In the genomic region with DNA sequence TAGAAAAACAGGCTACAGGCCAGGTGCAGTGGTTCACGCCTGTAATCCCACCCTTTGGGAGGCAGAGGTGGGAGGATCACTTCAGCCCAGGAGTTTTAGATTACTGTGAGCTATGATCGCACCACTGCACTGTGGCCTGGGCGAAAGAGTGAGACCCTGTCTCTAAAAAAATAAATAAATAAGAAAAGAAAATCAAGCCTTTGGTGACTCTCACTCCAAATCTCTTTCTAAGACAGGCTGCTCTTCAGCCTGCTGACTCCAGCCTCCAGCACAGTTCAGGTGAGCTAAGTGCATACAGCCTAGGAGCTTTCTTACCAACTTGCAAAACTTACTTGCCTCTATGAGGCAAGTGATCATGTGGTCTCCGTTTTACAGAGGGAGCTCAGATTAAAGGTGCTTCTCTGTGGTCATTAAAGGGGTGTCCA, we compare ENCODE assay signal across 11 cellular contexts. TPM values are rescaled to one million over a fixed set of nuclear protein-coding genes. Genes with fewer than 3 reads are reported as not detected.
DNase-seq lines count a peak whose midpoint lies in the region; ATAC-seq, FAIRE-seq and TF ChIP-seq lines count a peak whose summit lies in the region.
"Had no signal": no experiment of that assay in that cellular context is flagged by ENCODE, and none has a peak within 500 bp of the region (broad histone marks: within the 10 kb centered on the region; RNA-seq: fewer than 3 reads in every experiment).

No MANE protein-coding gene starts in this region.

- H2AK5ac ChIP-seq in IMR-90 (ENCODE audit: low read depth, low read length), result peak overlapping the region; percentile 32

- H4K8ac ChIP-seq in IMR-90 (ENCODE audit: low read depth in 2 of 2, low read length in 2 of 2), result 0 out of 4 replicates have a peak overlapping the region, but pooled peaks of 1 of the 2 experiments have one; percentile 44

- no peak for FAIRE-seq in GM19239 (lab: Jason Lieb, UNC)
- FAIRE-seq: frontal cortex had no signal

- peak overlapping the region; percentile 78; the same call in 1 of the 2 replicates for H3K14ac ChIP-seq in IMR-90 (replicated peaks; ENCODE audit: low read depth, low read length)

- H2BK15ac ChIP-seq in IMR-90 (ENCODE audit: low read depth, low read length), result peak overlapping the region; percentile 35; the same call in 1 of the 3 replicates

- 0 out of 2 replicates have a peak overlapping the region, but pooled peaks have one; percentile 56 for H3K9ac ChIP-seq in IMR-90 (ENCODE audit: low read depth, low read length)
- peak overlapping the region; percentile 86 to 99 for H3K9ac ChIP-seq in colonic mucosa (ENCODE audit: low read depth in 2 of 2, low read length in 2 of 2)

- dilution Hi-C loops in IMR-90 (cut with HindIII; ENCODE audit: low sequenced_read_pairs, unreplicated experiment), result no loop called here

- no TSS peak for BruUV-seq in IMR-90 (replicated peaks; lab: Mats Ljungman, UMichigan)

- peak overlapping the region; percentile 82 for H3K4ac ChIP-seq in IMR-90 (ENCODE audit: low read depth, low read length)

- H2AFZ ChIP-seq in IMR-90 (replicated peaks; ENCODE audit: low read length, poor library complexity), result no peak overlapping the region

- no peak overlapping the region for H2BK5ac ChIP-seq in IMR-90 (ENCODE audit: low read depth, low read length, poor library complexity, severe bottlenecking)

- H3K27ac ChIP-seq in IMR-90 (ENCODE audit: insufficient read depth, low read length) (no peak overlapping the region), colonic mucosa (peak overlapping the region; percentile 69), left lung (peak overlapping the region in 1 of 2 donors; percentile 81), thoracic aorta (peak overlapping the region in 1 of 2 donors; percentile 49)

- H3K36me3 ChIP-seq in IMR-90 (ENCODE audit: control insufficient read depth, insufficient read depth, low read length) (no peaks in the 10 kb centered on the region), colonic mucosa (no peaks in the 10 kb centered on the region), left lung (no peaks in the 10 kb centered on the region), thoracic aorta (no peaks in the 10 kb centered on the region)

- H3K4me3 ChIP-seq in IMR-90 (ENCODE audit: insufficient read depth, low read depth, low read length) (peak overlapping the region; percentile 62), colonic mucosa (peak overlapping the region; percentile 68), left lung (peak overlapping the region; percentile 61 to 68), thoracic aorta (peak overlapping the region; percentile 88)

- H3K27me3 ChIP-seq in IMR-90 (ENCODE audit: control insufficient read depth, insufficient read depth, low read length) (peaks cover 5% of the 10 kb centered on the region; the same call in 1 of the 2 replicates), colonic mucosa (no peaks in the 10 kb centered on the region), left lung (peaks cover 0 to 57% of the 10 kb centered on the region in 2 donors), thoracic aorta (replicated peaks; ENCODE audit: insufficient read depth) (no peaks in the 10 kb centered on the region)

- H3K9me1 ChIP-seq in IMR-90 (ENCODE audit: insufficient read depth, low read length), result peaks cover 33% of the 10 kb centered on the region

- peak overlapping the region; percentile 62; the same call in 1 of the 2 replicates for H4K91ac ChIP-seq in IMR-90 (ENCODE audit: insufficient read depth, low read depth, low read length)

- no CpG with 5 or more reads among the region's 4 CpGs for WGBS in IMR-90 (ENCODE audit: extremely low coverage in 2 of 2, insufficient read length in 1 of 2), 2 experiments

- intact Hi-C loops in IMR-90 (cut with micrococcal nuclease) (loop anchor here (2.0 kb wide), 1 partner anchor 85 kb away; no protein-coding TSS in a partner anchor), colonic mucosa (cut with DNase I) (no loop called here), left lung (cut with DNase I) (loop anchor here in 1 of 2 donors (10.0 kb wide), 1 partner anchor 49 kb away; no protein-coding TSS in a partner anchor)

- peaks cover 4 to 42% of the 10 kb centered on the region in 2 experiments; a peak in 3 of 4 replicates for H3K79me1 ChIP-seq in IMR-90 (ENCODE audit: low read depth in 1 of 2, low read length in 2 of 2)

- no peak for ATAC-seq in IMR-90 (ENCODE audit: low read depth)
- no peak for ATAC-seq in left lung
- ATAC-seq in thoracic aorta (ENCODE audit: insufficient number of reproducible peaks, low FRiP score, low read depth), result no peak

- no peak overlapping the region for H4K5ac ChIP-seq in IMR-90 (ENCODE audit: low read depth, low read length)

- peak overlapping the region; percentile 81 for H3K23ac ChIP-seq in IMR-90 (ENCODE audit: low read depth, low read length)

- in situ Hi-C loops in IMR-90 (cut with MboI; ENCODE audit: low sequenced_read_pairs), result loop anchor here (5.0 kb wide), 1 partner anchor 42 kb away; no protein-coding TSS in a partner anchor

- H3K56ac ChIP-seq in IMR-90 (ENCODE audit: extremely low read depth, insufficient read depth, low read length), result no peak overlapping the region

- POLR2A ChIA-PET in IMR-90 (lab: Charles Lee; ENCODE audit: unreplicated experiment), result no interaction called here

- DNase-seq in IMR-90 (no peak), colonic mucosa (no peak), left lung (peak in 1 of 2 donors; percentile 2), thoracic aorta (ENCODE audit: low spot score) (no peak), NCI-H2196 (lab: John Stamatoyannopoulos, UW; ENCODE audit: unreplicated experiment) (no peak), GM19239 (ENCODE audit: insufficient read length, low spot score) (no peak)
- no peak for DNase-seq in activated CD4-positive, alpha-beta T cell treated with anti-CD3 and anti-CD28 coated beads, Interleukin-2, amount 50 U/mL, for 4 hours
- DNase-seq: activated CD4-positive, alpha-beta memory T cell treated with anti-CD3 and anti-CD28 coated beads, Interleukin-2, amount 10 ng/mL, durations not matched to agents 7 days and 5 days; stimulated activated naive CD8-positive, alpha-beta T cell treated with anti-CD3 and anti-CD28 coated beads, Interleukin-15, amount 100 ng/mL, for 72 hours had no signal

- H2AK9ac ChIP-seq in IMR-90 (replicated peaks; ENCODE audit: low read depth, low read length, poor library complexity), result peak overlapping the region; percentile 77

- H3K4me1 ChIP-seq in IMR-90 (ENCODE audit: control insufficient read depth, insufficient read depth, low read length) (peaks cover 34% of the 10 kb centered on the region), colonic mucosa (peaks cover 30% of the 10 kb centered on the region), left lung (peaks cover 29 to 71% of the 10 kb centered on the region in 2 donors), thoracic aorta (ENCODE audit: control insufficient read depth in 1 of 2, low read depth in 2 of 2) (peaks cover 38 to 71% of the 10 kb centered on the region in 2 donors)

- TF ChIP-seq CTCF in IMR-90 (conservative IDR thresholded peaks at IDR 0.05; ENCODE audit: low read depth, low read length) (no peak), colonic mucosa (IDR thresholded peaks at IDR 0.05) (no peak), left lung (IDR thresholded peaks at IDR 0.05) (no peak), thoracic aorta (IDR thresholded peaks at IDR 0.05) (no peak)

- peak overlapping the region; percentile 46 for H2BK120ac ChIP-seq in IMR-90 (ENCODE audit: low read depth, low read length)

- CTCF ChIA-PET in IMR-90 (lab: Yijun Ruan, JAX), result interaction anchor here (1.7 kb wide), 1 partner anchor 8 kb away, joined by 4 read pairs; no protein-coding TSS in a partner anchor

- peak overlapping the region; percentile 76 for H3K4me2 ChIP-seq in IMR-90 (ENCODE audit: low read depth, low read length)

- no peak for TF ChIP-seq RAD21 in IMR-90 (IDR thresholded peaks at IDR 0.05; ENCODE audit: low read length)

- TF ChIP-seq POLR2A in IMR-90 (IDR thresholded peaks at IDR 0.05; ENCODE audit: low read depth, low read length), result no peak

- no peaks in the 10 kb centered on the region for H3K9me3 ChIP-seq in IMR-90 (ENCODE audit: control insufficient read depth, insufficient read depth, low read length)
- H3K9me3 ChIP-seq in colonic mucosa, result no peaks in the 10 kb centered on the region
- no peaks in the 10 kb centered on the region for H3K9me3 ChIP-seq in left lung
- H3K9me3 ChIP-seq in thoracic aorta, result no peaks in the 10 kb centered on the region

- no peak overlapping the region for H3K18ac ChIP-seq in IMR-90 (ENCODE audit: low read depth, low read length)

- H2BK20ac ChIP-seq in IMR-90 (ENCODE audit: low read depth, low read length), result no peak overlapping the region

- H4K20me1 ChIP-seq in IMR-90 (ENCODE audit: insufficient read depth, low read length), result peaks cover 11% of the 10 kb centered on the region

TF ChIP-seq in IMR-90, 13 proteins besides CTCF, POLR2A, EP300 and RAD21 (continues in another document):
- TF ChIP-seq, protein P1, sequence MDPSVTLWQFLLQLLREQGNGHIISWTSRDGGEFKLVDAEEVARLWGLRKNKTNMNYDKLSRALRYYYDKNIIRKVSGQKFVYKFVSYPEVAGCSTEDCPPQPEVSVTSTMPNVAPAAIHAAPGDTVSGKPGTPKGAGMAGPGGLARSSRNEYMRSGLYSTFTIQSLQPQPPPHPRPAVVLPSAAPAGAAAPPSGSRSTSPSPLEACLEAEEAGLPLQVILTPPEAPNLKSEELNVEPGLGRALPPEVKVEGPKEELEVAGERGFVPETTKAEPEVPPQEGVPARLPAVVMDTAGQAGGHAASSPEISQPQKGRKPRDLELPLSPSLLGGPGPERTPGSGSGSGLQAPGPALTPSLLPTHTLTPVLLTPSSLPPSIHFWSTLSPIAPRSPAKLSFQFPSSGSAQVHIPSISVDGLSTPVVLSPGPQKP (IDR thresholded peaks at IDR 0.05; ENCODE audit: borderline replicate concordance, low read depth, low read length), result no peak
- no peak for TF ChIP-seq BHLHE40 (IDR thresholded peaks at IDR 0.05; ENCODE audit: low read depth, low read length)
- TF ChIP-seq RCOR1 (IDR thresholded peaks at IDR 0.05; ENCODE audit: insufficient replicate concordance, low read length), result no peak
- TF ChIP-seq, protein P2, sequence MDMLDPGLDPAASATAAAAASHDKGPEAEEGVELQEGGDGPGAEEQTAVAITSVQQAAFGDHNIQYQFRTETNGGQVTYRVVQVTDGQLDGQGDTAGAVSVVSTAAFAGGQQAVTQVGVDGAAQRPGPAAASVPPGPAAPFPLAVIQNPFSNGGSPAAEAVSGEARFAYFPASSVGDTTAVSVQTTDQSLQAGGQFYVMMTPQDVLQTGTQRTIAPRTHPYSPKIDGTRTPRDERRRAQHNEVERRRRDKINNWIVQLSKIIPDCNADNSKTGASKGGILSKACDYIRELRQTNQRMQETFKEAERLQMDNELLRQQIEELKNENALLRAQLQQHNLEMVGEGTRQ (IDR thresholded peaks at IDR 0.05; ENCODE audit: low read depth, low read length), result no peak
- no peak for TF ChIP-seq MXI1 (IDR thresholded peaks at IDR 0.05; ENCODE audit: borderline replicate concordance, low read depth, low read length)

RNA-seq across cellular contexts. Expression of a gene that starts 1.1 kb away (rescaled TPM):
- 2.2 and 3.2 TPM in 2 replicates for total RNA-seq in IMR-90 (2012; rRNA removed)
- 6.0 and 6.6 TPM in 2 replicates for polyA plus RNA-seq in IMR-90 (2012; rRNA removed)
- 1.7 and 5.8 TPM in 2 replicates for polyA plus RNA-seq in IMR-90 (2012; cell fraction: cytosol; rRNA removed)
- polyA plus RNA-seq in IMR-90 (2012; cell fraction: nucleus; rRNA removed; ENCODE audit: low replicate concordance), result 61.3 and 69.4 TPM in 2 replicates
- 100 to 1,000 TPM; 187 to 226 TPM for total RNA-seq in colonic mucosa
- total RNA-seq in left lung, result 100 to 1,000 TPM in 1 of 2 donors, 10 to 100 TPM in 1; 52.3 to 120 TPM
- total RNA-seq in thoracic aorta, result 100 to 1,000 TPM in 1 of 2 donors, 10 to 100 TPM in 1; 72.7 to 143 TPM
- total RNA-seq: frontal cortex; T-helper 2 cell treated with Interferon-gamma antibody and Interleukin-4, amounts not matched to agents 100 ng/mL and 5 ng/mL, for 36 hours had no signal

Comparison
In these comparisons a context has a peak if more than half of its experiments do, and no peak if none do; other contexts are left out.
1. RNA of a gene that starts 1.1 kb away (total RNA-seq): 187 to 226 TPM in colonic mucosa, 72.7 to 143 TPM in thoracic aorta and 52.3 to 120 TPM in left lung; 2.2 to 3.2 TPM in IMR-90; every median in the first group is over 10 times any median in the second.
2. Peak in every context shown above with its lines, with median percentiles within 50 percentile points of each other: H3K4me3 ChIP-seq.